8 cellular contexts compared by ENCODE assay signal in genomic region chr4:159105761-159106243, GRCh38. TPM values are rescaled to one million over a fixed set of nuclear protein-coding genes. Genes with fewer than 3 reads are reported as not detected.
DNase-seq lines count a peak whose midpoint lies in the region; ATAC-seq and TF ChIP-seq lines count a peak whose summit lies in the region.

No MANE protein-coding gene starts in this region.

- no peaks in the 10 kb centered on the region for H3K9me3 Mint-ChIP-seq in activated CD8-positive, alpha-beta memory T cell treated with anti-CD3 and anti-CD28 coated beads, Interleukin-2, amount 10 ng/mL, durations not matched to agents 7 days and 5 days (ENCODE audit: low read depth)
- H3K9me3 Mint-ChIP-seq in endodermal cell, result no peaks in the 10 kb centered on the region
- H3K9me3 Mint-ChIP-seq in neural progenitor cell, result no peaks in the 10 kb centered on the region

- TF ChIP-seq CTCF in RWPE2 (IDR thresholded peaks at IDR 0.05; ENCODE audit: poor library complexity, severe bottlenecking), result no peak
- TF ChIP-seq CTCF in endodermal cell (conservative IDR thresholded peaks at IDR 0.05), result no peak
- no peak for TF ChIP-seq CTCF in neural progenitor cell (IDR thresholded peaks at IDR 0.05)

- CTCF ChIA-PET in activated CD8-positive, alpha-beta memory T cell treated with anti-CD3 and anti-CD28 coated beads, Interleukin-2, amount 10 ng/mL, durations not matched to agents 7 days and 5 days (lab: Charles Lee), result no interaction called here

- H3K9ac ChIP-seq in endodermal cell (ENCODE audit: extremely low read depth, low read length, poor library complexity, severe bottlenecking) (peak overlapping the region; percentile 77), neural progenitor cell (no peak overlapping the region)

- peaks cover 64% of the 10 kb centered on the region for H4K20me1 ChIP-seq in neural progenitor cell (ENCODE audit: low read depth)

- H3K4me1 ChIP-seq in RWPE2 (ENCODE audit: insufficient read depth, poor library complexity, severe bottlenecking) (peaks cover 28% of the 10 kb centered on the region), endodermal cell (ENCODE audit: control insufficient read depth, insufficient read depth, low read length) (no peaks in the 10 kb centered on the region), neural progenitor cell (peaks cover 25% of the 10 kb centered on the region)

- no peak for ATAC-seq in activated CD8-positive, alpha-beta memory T cell treated with anti-CD3 and anti-CD28 coated beads, Interleukin-2, amount 10 ng/mL, durations not matched to agents 7 days and 5 days
- ATAC-seq in RWPE2 (ENCODE audit: low read depth), result no peak
- no peak for ATAC-seq in HG02763 (IDR thresholded peaks at IDR 0.05; ENCODE audit: unreplicated experiment)

- H3K27ac Mint-ChIP-seq in activated CD8-positive, alpha-beta memory T cell treated with anti-CD3 and anti-CD28 coated beads, Interleukin-2, amount 10 ng/mL, durations not matched to agents 7 days and 5 days, result peak overlapping the region; percentile 22
- H3K27ac Mint-ChIP-seq in endodermal cell (peak overlapping the region; percentile 28), neural progenitor cell (no peak overlapping the region)

- H2AFZ ChIP-seq in neural progenitor cell (replicated peaks), result no peak overlapping the region

- H3K4me2 ChIP-seq in neural progenitor cell, result peak overlapping the region; percentile 80

- H3K27me3 ChIP-seq in RWPE2 (ENCODE audit: insufficient read depth, poor library complexity, severe bottlenecking) (no peaks in the 10 kb centered on the region), endodermal cell (ENCODE audit: control insufficient read depth, insufficient read depth, low read length, poor library complexity, severe bottlenecking) (peaks cover 7% of the 10 kb centered on the region), neural progenitor cell (peaks cover 17% of the 10 kb centered on the region)

- H3K36me3 ChIP-seq in RWPE2 (ENCODE audit: low read depth), result no peaks in the 10 kb centered on the region
- no peaks in the 10 kb centered on the region for H3K36me3 ChIP-seq in endodermal cell (ENCODE audit: control insufficient read depth, insufficient read depth, low read length)
- H3K36me3 ChIP-seq in neural progenitor cell, result no peaks in the 10 kb centered on the region

- H3K4me3 ChIP-seq in RWPE2 (ENCODE audit: severe bottlenecking), result peak overlapping the region; percentile 88
- peak overlapping the region; percentile 94 for H3K4me3 ChIP-seq in endodermal cell (ENCODE audit: low read length)
- H3K4me3 ChIP-seq in neural progenitor cell, result peak overlapping the region; percentile 99

- H3K9me3 ChIP-seq in RWPE2 (ENCODE audit: severe bottlenecking) (no peaks in the 10 kb centered on the region), endodermal cell (ENCODE audit: control insufficient read depth, low read length) (no peaks in the 10 kb centered on the region), neural progenitor cell (ENCODE audit: low read depth) (no peaks in the 10 kb centered on the region)

- H3K27ac ChIP-seq in RWPE2 (ENCODE audit: poor library complexity, severe bottlenecking), result peak overlapping the region; percentile 73
- H3K27ac ChIP-seq in endodermal cell (ENCODE audit: low read depth, low read length), result no peak overlapping the region
- H3K27ac ChIP-seq in neural progenitor cell, result no peak overlapping the region

- 43 to 90% methylated on average over 2 to 4 of the region's 4 CpGs for WGBS in endodermal cell (ENCODE audit: insufficient coverage in 1 of 2, insufficient read length in 1 of 2), 2 experiments

- H3K4me1 Mint-ChIP-seq in activated CD8-positive, alpha-beta memory T cell treated with anti-CD3 and anti-CD28 coated beads, Interleukin-2, amount 10 ng/mL, durations not matched to agents 7 days and 5 days, result peaks cover 53% of the 10 kb centered on the region
- peaks cover 36% of the 10 kb centered on the region for H3K4me1 Mint-ChIP-seq in endodermal cell
- H3K4me1 Mint-ChIP-seq in neural progenitor cell, result peaks cover 31% of the 10 kb centered on the region

- peaks cover 6% of the 10 kb centered on the region for H3K27me3 Mint-ChIP-seq in activated CD8-positive, alpha-beta memory T cell treated with anti-CD3 and anti-CD28 coated beads, Interleukin-2, amount 10 ng/mL, durations not matched to agents 7 days and 5 days
- H3K27me3 Mint-ChIP-seq in endodermal cell (ENCODE audit: insufficient read depth) (peaks cover 9% of the 10 kb centered on the region), neural progenitor cell (ENCODE audit: insufficient read depth, low read depth) (peaks cover 8% of the 10 kb centered on the region)

- H3K36me3 Mint-ChIP-seq in activated CD8-positive, alpha-beta memory T cell treated with anti-CD3 and anti-CD28 coated beads, Interleukin-2, amount 10 ng/mL, durations not matched to agents 7 days and 5 days, result no peaks in the 10 kb centered on the region
- no peaks in the 10 kb centered on the region for H3K36me3 Mint-ChIP-seq in endodermal cell (ENCODE audit: low read depth)
- peaks cover 9% of the 10 kb centered on the region for H3K36me3 Mint-ChIP-seq in neural progenitor cell

- H3K4me3 Mint-ChIP-seq in activated CD8-positive, alpha-beta memory T cell treated with anti-CD3 and anti-CD28 coated beads, Interleukin-2, amount 10 ng/mL, durations not matched to agents 7 days and 5 days, result peak overlapping the region; percentile 93
- H3K4me3 Mint-ChIP-seq in endodermal cell, result peak overlapping the region; percentile 94
- peak overlapping the region; percentile 100 for H3K4me3 Mint-ChIP-seq in neural progenitor cell

- peak; percentile 46 for DNase-seq in activated CD8-positive, alpha-beta memory T cell treated with anti-CD3 and anti-CD28 coated beads, Interleukin-2, amount 10 ng/mL, durations not matched to agents 7 days and 5 days
- DNase-seq in activated CD8-positive, alpha-beta memory T cell treated with anti-CD3 and anti-CD28 coated beads for 24 hours, result no peak
- no peak for DNase-seq in RWPE2 (ENCODE audit: low spot score)
- peak; percentile 55 for DNase-seq in endodermal cell
- peak; percentile 6 for DNase-seq in neural progenitor cell (ENCODE audit: low spot score)
- no peak for DNase-seq in DMS79 treated with DMSO at 0.1 percent for 48 hours (lab: John Stamatoyannopoulos, UW)
- no peak for DNase-seq in NCI-H510A treated with DMSO at 0.1 percent for 48 hours (lab: John Stamatoyannopoulos, UW)

- H3F3A ChIP-seq in neural progenitor cell (ENCODE audit: low read depth), result peaks cover 12% of the 10 kb centered on the region

- H3K79me2 ChIP-seq in neural progenitor cell (ENCODE audit: low read depth), result peaks cover 68% of the 10 kb centered on the region

RNA-seq across cellular contexts. Expression of gene RAPGEF2, which starts 2.9 kb away (rescaled TPM):
- 10 to 100 TPM; 17.3 to 23.4 TPM for total RNA-seq in activated CD8-positive, alpha-beta memory T cell treated with anti-CD3 and anti-CD28 coated beads, Interleukin-2, amount 10 ng/mL, durations not matched to agents 7 days and 5 days
- total RNA-seq in endodermal cell (10 to 100 TPM; 63.4 to 78.2 TPM), neural progenitor cell (ENCODE audit: low replicate concordance) (49.5 and 70.4 TPM in 2 replicates)
- 39.0 TPM for polyA plus RNA-seq in endodermal cell (2013, experiment 1 of 2)
- 38.9 TPM for polyA plus RNA-seq in endodermal cell (2013, experiment 2 of 2)

Comparison
In these comparisons a context has a peak if more than half of its experiments do, and no peak if none do; other contexts are left out.
1. DNase-seq: peak in activated CD8-positive, alpha-beta memory T cell treated with anti-CD3 and anti-CD28 coated beads, Interleukin-2, amount 10 ng/mL, durations not matched to agents 7 days and 5 days (single experiment), endodermal cell (single experiment) and neural progenitor cell (single experiment); none in activated CD8-positive, alpha-beta memory T cell treated with anti-CD3 and anti-CD28 coated beads for 24 hours (single experiment), RWPE2 (single experiment), DMS79 treated with DMSO at 0.1 percent for 48 hours (single experiment) and NCI-H510A treated with DMSO at 0.1 percent for 48 hours (single experiment).
2. Peak in every context shown above with its lines, with median percentiles within 50 percentile points of each other: H3K4me3 Mint-ChIP-seq and H3K4me3 ChIP-seq.